Comparison of ENCODE assay signal across 9 cellular contexts in the genomic region with DNA sequence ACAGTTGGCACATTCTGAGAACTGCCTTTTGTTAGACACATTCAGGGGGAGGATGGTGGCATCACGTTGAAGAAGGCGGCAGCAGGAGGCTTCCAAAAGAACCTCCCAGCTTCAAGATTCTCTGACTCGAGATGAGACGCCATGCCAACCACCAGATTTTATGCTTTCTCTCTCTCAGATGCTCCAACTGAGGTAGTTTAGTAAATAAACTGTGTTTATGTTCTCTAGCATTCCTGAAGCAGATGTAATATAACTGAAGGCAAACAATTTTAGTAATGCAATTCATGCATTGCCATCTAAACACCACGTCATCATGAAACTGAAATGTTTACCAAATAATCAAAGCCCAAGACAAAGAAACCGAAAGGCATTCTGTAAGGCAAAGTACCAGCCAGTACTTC.
DNase-seq lines count a peak whose midpoint lies in the region; ATAC-seq, FAIRE-seq and TF ChIP-seq lines count a peak whose summit lies in the region.
"Had no signal": no experiment of that assay in that cellular context is flagged by ENCODE, and none has a peak within 500 bp of the region (broad histone marks: within the 10 kb centered on the region; RNA-seq: fewer than 3 reads in every experiment).

No MANE protein-coding gene starts in this region.

- ATAC-seq in GM18870 (IDR thresholded peaks at IDR 0.05; ENCODE audit: unreplicated experiment) (peak; percentile 51), HG03520 (IDR thresholded peaks at IDR 0.05; ENCODE audit: unreplicated experiment) (peak; percentile 70)

- TF ChIP-seq CTCF in bronchial epithelial cell (IDR thresholded peaks at IDR 0.05; ENCODE audit: insufficient read depth, low read length, severe bottlenecking) (no peak), smooth muscle cell (IDR thresholded peaks at IDR 0.05; ENCODE audit: borderline replicate concordance, insufficient read depth, poor library complexity, severe bottlenecking) (no peak), kidney (IDR thresholded peaks at IDR 0.05; ENCODE audit: borderline replicate concordance, extremely low read depth, insufficient read depth) (no peak)

- H3K9ac ChIP-seq in smooth muscle cell (ENCODE audit: low read depth) (no peak overlapping the region), kidney (ENCODE audit: low read length in 2 of 2) (no peak overlapping the region)

- H3K9me3 ChIP-seq in smooth muscle cell (replicated peaks; ENCODE audit: low read depth) (no peaks in the 10 kb centered on the region), kidney (ENCODE audit: control insufficient read depth in 1 of 2, low read length in 2 of 2) (no peaks in the 10 kb centered on the region)
- H3K9me3 ChIP-seq: prostate gland had no signal

- H3K36me3 ChIP-seq in bronchial epithelial cell (ENCODE audit: control insufficient read depth, insufficient read depth, low read length) (no peaks in the 10 kb centered on the region), smooth muscle cell (ENCODE audit: low read depth) (no peaks in the 10 kb centered on the region), kidney (ENCODE audit: control insufficient read depth in 1 of 2, insufficient read depth in 2 of 2, low read length in 2 of 2) (no peaks in the 10 kb centered on the region)
- H3K36me3 ChIP-seq: prostate gland had no signal

- no peak overlapping the region for H3K4me3 ChIP-seq in bronchial epithelial cell (ENCODE audit: low read depth, low read length)
- H3K4me3 ChIP-seq in smooth muscle cell, result no peak overlapping the region
- no peak overlapping the region for H3K4me3 ChIP-seq in kidney (ENCODE audit: low read length in 2 of 2)

- H3K4me1 ChIP-seq in smooth muscle cell (ENCODE audit: low read depth) (no peaks in the 10 kb centered on the region), kidney (ENCODE audit: control insufficient read depth in 1 of 2, insufficient read depth in 1 of 2, low read depth in 1 of 2, low read length in 2 of 2) (no peaks in the 10 kb centered on the region)

- no peaks in the 10 kb centered on the region for H4K20me1 ChIP-seq in smooth muscle cell (ENCODE audit: low read depth)

- no peaks in the 10 kb centered on the region for H3K79me2 ChIP-seq in smooth muscle cell (ENCODE audit: low read depth)

- FAIRE-seq in bronchial epithelial cell (lab: Jason Lieb, UNC) (no peak), kidney (lab: Jason Lieb, UNC) (no peak)

- H3K27me3 ChIP-seq in bronchial epithelial cell (ENCODE audit: control insufficient read depth, insufficient read depth, low read length), result no peaks in the 10 kb centered on the region
- no peaks in the 10 kb centered on the region for H3K27me3 ChIP-seq in smooth muscle cell (ENCODE audit: low read depth)

- H2AFZ ChIP-seq in smooth muscle cell (ENCODE audit: low read depth), result no peak overlapping the region

- intact Hi-C loops in kidney (cut with DNase I), result no loop called here

- no peak overlapping the region for H3K4me2 ChIP-seq in smooth muscle cell

- no peak overlapping the region for H3K27ac ChIP-seq in smooth muscle cell (ENCODE audit: low read depth)
- no peak overlapping the region for H3K27ac ChIP-seq in kidney (ENCODE audit: low read depth in 2 of 2, low read length in 2 of 2)

- 92% methylated on average over 6 of the region's 6 CpGs for WGBS in smooth muscle cell (ENCODE audit: low lambda C conversion rate)

- DNase-seq in Ammon's horn (ENCODE audit: low spot score) (peak; percentile 42), bronchial epithelial cell (ENCODE audit: low read depth) (peak; percentile 17), smooth muscle cell (lab: John Stamatoyannopoulos, UW; ENCODE audit: unreplicated experiment) (no peak), kidney (no peak), D341Med (ENCODE audit: low spot score) (no peak)
- no peak for DNase-seq in stimulated activated CD4-positive, alpha-beta T cell treated with anti-CD3 and anti-CD28 coated beads, Interleukin-15, amount 100 ng/mL, for 24 hours

- H3F3A ChIP-seq in smooth muscle cell (ENCODE audit: low read depth), result no peaks in the 10 kb centered on the region

Comparison
In these comparisons a context has a peak if more than half of its experiments do, and no peak if none do; other contexts are left out.
1. DNase-seq: peak in Ammon's horn (single experiment) and bronchial epithelial cell (single experiment); none in stimulated activated CD4-positive, alpha-beta T cell treated with anti-CD3 and anti-CD28 coated beads, Interleukin-15, amount 100 ng/mL, for 24 hours (single experiment), smooth muscle cell (single experiment), kidney (single experiment) and D341Med (single experiment).